11 cellular contexts compared by ENCODE assay signal in genomic region chr3:13890377-13891016, GRCh38. TPM values are rescaled to one million over a fixed set of nuclear protein-coding genes. Genes with fewer than 3 reads are reported as not detected.
DNase-seq lines count a peak whose midpoint lies in the region; TF ChIP-seq lines count a peak whose summit lies in the region.
"Had no signal": no experiment of that assay in that cellular context is flagged by ENCODE, and none has a peak within 500 bp of the region (broad histone marks: within the 10 kb centered on the region; RNA-seq: fewer than 3 reads in every experiment).

No MANE protein-coding gene starts in this region.

- no peak overlapping the region for H4K5ac ChIP-seq in H9 (ENCODE audit: insufficient read length, low read depth, low read length)

- no peak overlapping the region for H3K27ac ChIP-seq in H9 (ENCODE audit: insufficient read length, low read depth, low read length)
- H3K27ac ChIP-seq in osteoblast (ENCODE audit: low read depth, low read length), result no peak overlapping the region

- no peak overlapping the region for H2BK12ac ChIP-seq in H9 (ENCODE audit: insufficient read length, low read depth, low read length)

- no peak overlapping the region for H3T11ph ChIP-seq in H9 (ENCODE audit: low read length)

- no peak overlapping the region for H4K91ac ChIP-seq in H9 (ENCODE audit: insufficient read length, low read depth, low read length)

- H3K23ac ChIP-seq in H9 (ENCODE audit: insufficient read length, low read depth, low read length), result no peak overlapping the region

- H3K36me3 Mint-ChIP-seq in H9 (ENCODE audit: insufficient read depth in 1 of 3, low read depth in 3 of 3), result no peaks in the 10 kb centered on the region
- peaks cover 4% of the 10 kb centered on the region for H3K36me3 Mint-ChIP-seq in T-helper 1 cell treated with Interleukin-12 subunit alpha and Interleukin-12 subunit beta and Interleukin-4 antibody, amounts not matched to agents 30 μg/mL and 1 μg/mL, for 36 hours (ENCODE audit: low read depth)
- H3K36me3 Mint-ChIP-seq in activated naive CD8-positive, alpha-beta T cell, result no peaks in the 10 kb centered on the region
- H3K36me3 Mint-ChIP-seq: brain had no signal

- H3K18ac ChIP-seq in H9 (ENCODE audit: insufficient read length, low read depth, low read length), result no peak overlapping the region

- no peak overlapping the region for H2BK20ac ChIP-seq in H9 (ENCODE audit: low read depth, low read length, poor library complexity, severe bottlenecking)

- no peak overlapping the region for H3K56ac ChIP-seq in H9 (ENCODE audit: insufficient read length, low read depth, low read length)

- peaks cover 3% of the 10 kb centered on the region in 2 experiments; a peak in 3 of 4 replicates for H3K4me1 Mint-ChIP-seq in H9
- H3K4me1 Mint-ChIP-seq in T-helper 1 cell treated with Interleukin-12 subunit alpha and Interleukin-12 subunit beta and Interleukin-4 antibody, amounts not matched to agents 30 μg/mL and 1 μg/mL, for 36 hours (ENCODE audit: low read depth), result peaks cover 20% of the 10 kb centered on the region
- H3K4me1 Mint-ChIP-seq in activated naive CD8-positive, alpha-beta T cell (ENCODE audit: low read depth), result peaks cover 29% of the 10 kb centered on the region

- no peaks in the 10 kb centered on the region for H3K79me2 ChIP-seq in H9 (ENCODE audit: insufficient read depth, low read length)
- no peaks in the 10 kb centered on the region for H3K79me2 ChIP-seq in osteoblast (ENCODE audit: insufficient read depth, low read length)

- no peak overlapping the region for H3K4me2 ChIP-seq in H9 (ENCODE audit: insufficient read depth, insufficient read length, low read length)
- H3K4me2 ChIP-seq in osteoblast (ENCODE audit: insufficient read depth, low read length), result no peak overlapping the region

- H3K9ac ChIP-seq in H9 (ENCODE audit: extremely low read depth, insufficient read length, low read length), result no peak overlapping the region

- H2BK5ac ChIP-seq in H9 (ENCODE audit: insufficient read length, low read length), result no peak overlapping the region

- H3K27ac Mint-ChIP-seq in H9, result peak overlapping the region in 1 of 3 experiments; percentile 74; a peak in 2 of 7 replicates
- peak overlapping the region; percentile 86 for H3K27ac Mint-ChIP-seq in T-helper 1 cell treated with Interleukin-12 subunit alpha and Interleukin-12 subunit beta and Interleukin-4 antibody, amounts not matched to agents 30 μg/mL and 1 μg/mL, for 36 hours
- peak overlapping the region; percentile 77 for H3K27ac Mint-ChIP-seq in activated naive CD8-positive, alpha-beta T cell
- H3K27ac Mint-ChIP-seq: brain had no signal

- no peak overlapping the region for H4K8ac ChIP-seq in H9 (replicated peaks; ENCODE audit: insufficient read length, low read depth, low read length)

- H3K27me3 Mint-ChIP-seq in H9 (ENCODE audit: low read depth), result peaks cover 65% of the 10 kb centered on the region
- H3K27me3 Mint-ChIP-seq in T-helper 1 cell treated with Interleukin-12 subunit alpha and Interleukin-12 subunit beta and Interleukin-4 antibody, amounts not matched to agents 30 μg/mL and 1 μg/mL, for 36 hours (ENCODE audit: low read depth), result peaks cover 4% of the 10 kb centered on the region
- peaks cover 2% of the 10 kb centered on the region for H3K27me3 Mint-ChIP-seq in activated naive CD8-positive, alpha-beta T cell

- H2AFZ ChIP-seq in H9 (ENCODE audit: low read length) (no peak overlapping the region), osteoblast (ENCODE audit: low read length) (no peak overlapping the region)

- no peak overlapping the region for H2BK120ac ChIP-seq in H9 (ENCODE audit: low read depth, low read length, poor library complexity, severe bottlenecking)

- peaks cover 11% of the 10 kb centered on the region; the same call in 1 of the 2 replicates for H3K27me3 ChIP-seq in H9 (ENCODE audit: insufficient read depth, low read length)
- peaks cover 9% of the 10 kb centered on the region for H3K27me3 ChIP-seq in osteoblast (ENCODE audit: insufficient read depth, low read length)

- no peaks in the 10 kb centered on the region for H3K79me1 ChIP-seq in H9 (ENCODE audit: insufficient read depth, low read depth, low read length, poor library complexity, severe bottlenecking)

- H3K4me1 ChIP-seq in H9 (ENCODE audit: insufficient read depth, low read length), result no peaks in the 10 kb centered on the region
- H3K4me1 ChIP-seq in osteoblast (ENCODE audit: insufficient read depth, low read length), result no peaks in the 10 kb centered on the region

- peaks cover under 1% of the 10 kb centered on the region for H3K23me2 ChIP-seq in H9 (ENCODE audit: insufficient read length, low read depth, low read length, poor library complexity, severe bottlenecking)

- H3K9me3 Mint-ChIP-seq in H9, result no peaks in the 10 kb centered on the region
- H3K9me3 Mint-ChIP-seq in T-helper 1 cell treated with Interleukin-12 subunit alpha and Interleukin-12 subunit beta and Interleukin-4 antibody, amounts not matched to agents 30 μg/mL and 1 μg/mL, for 36 hours, result no peaks in the 10 kb centered on the region
- H3K9me3 Mint-ChIP-seq in activated naive CD8-positive, alpha-beta T cell (ENCODE audit: low read depth), result no peaks in the 10 kb centered on the region

- H3K9me3 ChIP-seq in H9 (ENCODE audit: control insufficient read depth, low read depth, low read length) (no peaks in the 10 kb centered on the region), osteoblast (ENCODE audit: low read depth, low read length) (no peaks in the 10 kb centered on the region)

- H2BK15ac ChIP-seq in H9 (ENCODE audit: low read depth, low read length), result no peak overlapping the region

- DNase-seq in H9, result peak; percentile 27
- peak; percentile 48 for DNase-seq in osteoblast (ENCODE audit: insufficient read length, low spot score, missing footprints)
- DNase-seq in NCI-H2081 treated with DMSO at 0.1 percent for 48 hours (lab: John Stamatoyannopoulos, UW), result no peak
- no peak for DNase-seq in foreskin melanocyte
- no peak for DNase-seq in NCI-H2196 treated with DMSO at 0.1 percent for 48 hours (lab: John Stamatoyannopoulos, UW; ENCODE audit: unreplicated experiment)
- DNase-seq: NCI-H187 treated with DMSO at 0.1 percent for 48 hours had no signal

- H4K20me1 ChIP-seq in H9 (ENCODE audit: control insufficient read depth, insufficient read depth, insufficient read length) (no peaks in the 10 kb centered on the region), osteoblast (ENCODE audit: insufficient read depth, low read length) (no peaks in the 10 kb centered on the region)

- TF ChIP-seq CTCF in H9 (conservative IDR thresholded peaks at IDR 0.05) (no peak), osteoblast (IDR thresholded peaks at IDR 0.05; ENCODE audit: extremely low read depth, low read depth, low read length) (no peak)

- H3K36me3 ChIP-seq in osteoblast (ENCODE audit: insufficient read depth, low read length), result no peaks in the 10 kb centered on the region

- no peak overlapping the region for H3K4me3 ChIP-seq in osteoblast (ENCODE audit: insufficient read depth, low read length)

- WGBS in H9 (ENCODE audit: extremely low coverage, insufficient read length, low lambda C conversion rate), result no CpG with 5 or more reads among the region's 13 CpGs

- no peak overlapping the region for H2AK5ac ChIP-seq in H9 (ENCODE audit: insufficient read length, low read length)

- no peak overlapping the region; the same call in 1 of the 2 replicates for H3K14ac ChIP-seq in H9 (ENCODE audit: insufficient read depth, low read length)

- no peak overlapping the region for H3K4me3 Mint-ChIP-seq in H9
- H3K4me3 Mint-ChIP-seq in T-helper 1 cell treated with Interleukin-12 subunit alpha and Interleukin-12 subunit beta and Interleukin-4 antibody, amounts not matched to agents 30 μg/mL and 1 μg/mL, for 36 hours, result peak overlapping the region; percentile 68
- peak overlapping the region; percentile 3 for H3K4me3 Mint-ChIP-seq in activated naive CD8-positive, alpha-beta T cell
- H3K4me3 Mint-ChIP-seq: brain had no signal

- H3K4ac ChIP-seq in H9 (ENCODE audit: low read depth, low read length), result no peak overlapping the region

RNA-seq across cellular contexts. Expression of gene WNT7A, which starts 10.6 kb away (rescaled TPM):
- total RNA-seq in H9 (2021) (not detected in 2 replicates), osteoblast (not detected in 2 replicates)
- total RNA-seq: glomerular endothelial cell; T-helper 2 cell treated with Interferon-gamma antibody and Interleukin-4, amounts not matched to agents 100 ng/mL and 5 ng/mL, for 36 hours had no signal

Comparison
In these comparisons a context has a peak if more than half of its experiments do, and no peak if none do; other contexts are left out.
1. DNase-seq: peak in H9 (single experiment) and osteoblast (single experiment); none in NCI-H2081 treated with DMSO at 0.1 percent for 48 hours (single experiment), foreskin melanocyte (single experiment) and NCI-H2196 treated with DMSO at 0.1 percent for 48 hours (single experiment).
2. H3K4me3 Mint-ChIP-seq: peak in T-helper 1 cell treated with Interleukin-12 subunit alpha and Interleukin-12 subunit beta and Interleukin-4 antibody, amounts not matched to agents 30 μg/mL and 1 μg/mL, for 36 hours (single experiment) and activated naive CD8-positive, alpha-beta T cell (single experiment); none in H9 (0 of 2).